1 cellular context compared by ENCODE assay signal in the genomic region with DNA sequence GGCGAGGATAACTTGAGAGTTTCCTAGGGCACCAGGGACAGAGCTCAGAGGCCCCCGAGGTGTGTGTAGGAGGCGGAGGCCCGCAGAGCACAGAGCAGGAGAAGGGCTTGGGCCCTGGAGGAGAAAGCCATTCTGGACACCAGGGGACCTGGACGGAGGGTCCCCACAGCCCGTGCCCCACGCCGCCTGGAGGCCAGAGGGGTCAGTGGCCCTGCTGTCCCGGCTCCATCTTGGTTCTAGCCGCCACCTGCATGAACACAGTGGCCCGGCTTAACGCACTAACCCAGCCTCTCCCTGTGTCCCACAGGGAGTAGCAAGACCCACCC.
TF ChIP-seq lines count a peak whose summit lies in the region.

No MANE protein-coding gene starts in this region.

TF ChIP-seq in HCT116, 20 proteins besides CTCF, POLR2A, EP300 and RAD21 (continued from another document):
- no peak for TF ChIP-seq REST (IDR thresholded peaks at IDR 0.05; ENCODE audit: low read depth)
- TF ChIP-seq SRF (IDR thresholded peaks at IDR 0.05; ENCODE audit: low read depth), result no peak
- no peak for TF ChIP-seq ELF1 (IDR thresholded peaks at IDR 0.05; ENCODE audit: borderline replicate concordance, low read depth)
- TF ChIP-seq FOSL1 (IDR thresholded peaks at IDR 0.05; ENCODE audit: low read depth), result no peak
- no peak for TF ChIP-seq ATF3 (IDR thresholded peaks at IDR 0.05)
- TF ChIP-seq TCF7L2 (IDR thresholded peaks at IDR 0.05; ENCODE audit: borderline replicate concordance, extremely low read depth, insufficient read depth, insufficient read length), result no peak
- TF ChIP-seq EZH2 (IDR thresholded peaks at IDR 0.05), result no peak
- no peak for TF ChIP-seq JUND (IDR thresholded peaks at IDR 0.05)
- TF ChIP-seq CEBPB (IDR thresholded peaks at IDR 0.05; ENCODE audit: low read depth), result no peak
- TF ChIP-seq ZFX (IDR thresholded peaks at IDR 0.05), result no peak
- no peak for TF ChIP-seq POLR2AphosphoS5 (IDR thresholded peaks at IDR 0.05; ENCODE audit: low read depth, low read length)
- no peak for TF ChIP-seq SP1 (IDR thresholded peaks at IDR 0.05; ENCODE audit: low read depth)
- TF ChIP-seq, protein P1, sequence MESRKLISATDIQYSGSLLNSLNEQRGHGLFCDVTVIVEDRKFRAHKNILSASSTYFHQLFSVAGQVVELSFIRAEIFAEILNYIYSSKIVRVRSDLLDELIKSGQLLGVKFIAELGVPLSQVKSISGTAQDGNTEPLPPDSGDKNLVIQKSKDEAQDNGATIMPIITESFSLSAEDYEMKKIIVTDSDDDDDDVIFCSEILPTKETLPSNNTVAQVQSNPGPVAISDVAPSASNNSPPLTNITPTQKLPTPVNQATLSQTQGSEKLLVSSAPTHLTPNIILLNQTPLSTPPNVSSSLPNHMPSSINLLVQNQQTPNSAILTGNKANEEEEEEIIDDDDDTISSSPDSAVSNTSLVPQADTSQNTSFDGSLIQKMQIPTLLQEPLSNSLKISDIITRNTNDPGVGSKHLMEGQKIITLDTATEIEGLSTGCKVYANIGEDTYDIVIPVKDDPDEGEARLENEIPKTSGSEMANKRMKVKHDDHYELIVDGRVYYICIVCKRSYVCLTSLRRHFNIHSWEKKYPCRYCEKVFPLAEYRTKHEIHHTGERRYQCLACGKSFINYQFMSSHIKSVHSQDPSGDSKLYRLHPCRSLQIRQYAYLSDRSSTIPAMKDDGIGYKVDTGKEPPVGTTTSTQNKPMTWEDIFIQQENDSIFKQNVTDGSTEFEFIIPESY (IDR thresholded peaks at IDR 0.05; ENCODE audit: extremely low read depth, insufficient replicate concordance, low read length), result no peak
- TF ChIP-seq EZH2phosphoT487 (IDR thresholded peaks at IDR 0.05; ENCODE audit: borderline replicate concordance), result no peak
